21 cellular contexts compared by ENCODE assay signal in genomic region chr15:70192490-70192889, GRCh38.
"Had no signal": no experiment of that assay in that cellular context is flagged by ENCODE, and none has a peak within 500 bp of the region (broad histone marks: within the 10 kb centered on the region; RNA-seq: fewer than 3 reads in every experiment).

No MANE protein-coding gene starts in this region.

- H3K27me3 ChIP-seq: esophagus muscularis mucosa, gastrocnemius medialis, tibial artery, upper lobe of left lung, vagina had no signal

- DNase-seq: effector memory CD4-positive, alpha-beta T cell; gastrocnemius medialis; islet precursor cell; left ventricle myocardium inferior; mesenchymal stem cell; midbrain; naive B cell; posterior cingulate gyrus; spleen; stimulated activated CD4-positive, alpha-beta T cell treated with anti-CD3 and anti-CD28 coated beads, Interleukin-15, amount 100 ng/mL, for 24 hours; stimulated activated CD4-positive, alpha-beta T cell treated with anti-CD3 and anti-CD28 coated beads, Interleukin-1b, Interleukin-23, amount 100 ng/mL, for 48 hours; stimulated activated CD4-positive, alpha-beta T cell treated with anti-CD3 and anti-CD28 coated beads, Interleukin-4, amount 100 ng/mL, for 24 hours; tibial artery; upper lobe of left lung had no signal

- H3K27me3 Mint-ChIP-seq: stimulated activated memory B cell treated with anti-CD40 and anti-IgM and Interleukin-4, amounts not matched to agents 10 μg/mL and 1 μg/mL and 100 μg/mL, for 72 hours had no signal

- H3K9me3 ChIP-seq: tibial artery, vagina had no signal

- H3K27ac Mint-ChIP-seq: stimulated activated memory B cell treated with anti-CD40 and anti-IgM and Interleukin-4, amounts not matched to agents 10 μg/mL and 1 μg/mL and 100 μg/mL, for 72 hours; stimulated activated naive CD8-positive, alpha-beta T cell treated with anti-CD3 and anti-CD28 coated beads, Interleukin-15, Interleukin-2, amounts not matched to agents 100 ng/mL and 50 ng/mL, for 24 hours had no signal

- H3K36me3 ChIP-seq: esophagus muscularis mucosa, gastrocnemius medialis, left ventricle myocardium inferior, spleen, tibial artery, upper lobe of left lung, vagina had no signal

- H3K4me3 Mint-ChIP-seq: naive B cell; neural crest cell; stimulated activated memory B cell treated with anti-CD40 and anti-IgM and Interleukin-4, amounts not matched to agents 10 μg/mL and 1 μg/mL and 100 μg/mL, for 72 hours; stimulated activated naive CD8-positive, alpha-beta T cell treated with anti-CD3 and anti-CD28 coated beads, Interleukin-15, Interleukin-2, amounts not matched to agents 100 ng/mL and 50 ng/mL, for 24 hours had no signal

- H3K4me3 ChIP-seq: esophagus muscularis mucosa, gastrocnemius medialis, left ventricle myocardium inferior, lung, spleen, tibial artery, upper lobe of left lung, vagina had no signal

- ATAC-seq: gastrocnemius medialis; stimulated activated memory B cell treated with anti-CD40 and anti-IgM and Interleukin-4, amounts not matched to agents 10 μg/mL and 1 μg/mL and 100 μg/mL, for 72 hours had no signal

- H3K27ac ChIP-seq: epithelial cell of prostate, esophagus muscularis mucosa, gastrocnemius medialis, left ventricle myocardium inferior, spleen, tibial artery, upper lobe of left lung, vagina had no signal
